Comparison of ENCODE assay signal across 10 cellular contexts in genomic region chr16:3012828-3013420, GRCh38. TPM values are rescaled to one million over a fixed set of nuclear protein-coding genes. Genes with fewer than 3 reads are reported as not detected.
DNase-seq lines count a peak whose midpoint lies in the region; ATAC-seq and TF ChIP-seq lines count a peak whose summit lies in the region.
"Had no signal": no experiment of that assay in that cellular context is flagged by ENCODE, and none has a peak within 500 bp of the region (broad histone marks: within the 10 kb centered on the region; RNA-seq: fewer than 3 reads in every experiment).

CLDN9 (plus strand) TSS chr16:3012923; CDS start chr16:3013363, 440 bp downstream.

- peak within 1 kb of the TSS; percentile 84 for H2BK12ac ChIP-seq in trophoblast cell (ENCODE audit: low read length)

- H4K12ac ChIP-seq in trophoblast cell (ENCODE audit: low read depth, low read length), result no peak within 1 kb of the TSS

- H3K36me3 Mint-ChIP-seq in activated T-cell treated with anti-CD3 and anti-CD28 coated beads, Interleukin-2, amount 50 U/mL, for 24 hours (ENCODE audit: low read depth), result no peaks in the 10 kb centered on the region

- H3K23ac ChIP-seq in trophoblast cell (ENCODE audit: low read length), result no peak within 1 kb of the TSS

- H3K4ac ChIP-seq in trophoblast cell (ENCODE audit: low read depth, low read length), result peak within 1 kb of the TSS; percentile 41

- peak; percentile 58 for DNase-seq in GM23248
- DNase-seq in NCI-H2107 (lab: John Stamatoyannopoulos, UW), result peak; percentile 89
- peak; percentile 38 to 57 for DNase-seq in trophoblast cell
- DNase-seq in activated T-cell treated with anti-CD3 and anti-CD28 coated beads, Interleukin-2, amount 50 U/mL, for 24 hours, result no peak
- DNase-seq in GM20000 (ENCODE audit: low spot score), result no peak
- DNase-seq: activated naive CD8-positive, alpha-beta T cell treated with anti-CD3 and anti-CD28 coated beads, Interleukin-2, amount 50 U/mL, for 24 hours; erythroblast had no signal

- no peak within 1 kb of the TSS for H3K4me3 Mint-ChIP-seq in activated T-cell treated with anti-CD3 and anti-CD28 coated beads, Interleukin-2, amount 50 U/mL, for 24 hours
- H3K4me3 Mint-ChIP-seq: activated naive CD8-positive, alpha-beta T cell treated with anti-CD3 and anti-CD28 coated beads, Interleukin-2, amount 50 U/mL, for 24 hours had no signal

- no peak within 1 kb of the TSS for H3K4me3 ChIP-seq in GM23248
- H3K4me3 ChIP-seq in endocrine pancreas (ENCODE audit: control insufficient read depth, insufficient read depth, low read length), result no peak within 1 kb of the TSS
- H3K4me3 ChIP-seq in trophoblast cell (ENCODE audit: low read depth, low read length), result peak within 1 kb of the TSS; percentile 7

- in situ Hi-C loops in GM23248 (cut with MboI), result no loop called here

- H3K18ac ChIP-seq in trophoblast cell (ENCODE audit: low read length), result peak within 1 kb of the TSS; percentile 52

- H3K9me3 Mint-ChIP-seq in activated T-cell treated with anti-CD3 and anti-CD28 coated beads, Interleukin-2, amount 50 U/mL, for 24 hours, result no peaks in the 10 kb centered on the region
- H3K9me3 Mint-ChIP-seq: activated naive CD8-positive, alpha-beta T cell treated with anti-CD3 and anti-CD28 coated beads, Interleukin-2, amount 50 U/mL, for 24 hours had no signal

- H3K27ac ChIP-seq in GM23248 (no peak within 1 kb of the TSS), trophoblast cell (ENCODE audit: low read depth, low read length) (peak within 1 kb of the TSS; percentile 22)

- peak within 1 kb of the TSS; percentile 64 for H4K91ac ChIP-seq in trophoblast cell (ENCODE audit: low read depth, low read length)

- peak within 1 kb of the TSS; percentile 59 for H2BK120ac ChIP-seq in trophoblast cell (ENCODE audit: insufficient read depth, low read length, poor library complexity)

- H3F3A ChIP-seq in GM23248 (ENCODE audit: insufficient read depth), result no peaks in the 10 kb centered on the region

- H3K14ac ChIP-seq in trophoblast cell (ENCODE audit: low read length), result peak within 1 kb of the TSS; percentile 49

- H2AFZ ChIP-seq in GM23248 (no peak within 1 kb of the TSS), trophoblast cell (ENCODE audit: insufficient read depth, low read length, poor library complexity) (no peak within 1 kb of the TSS)

- 15 to 16% methylated on average over 27 of the region's 27 CpGs for WGBS in GM23248 (ENCODE audit: low coverage in 1 of 2, low lambda C conversion rate in 2 of 2, missing lambda C conversion rate in 2 of 2), 2 experiments
- WGBS in trophoblast cell (ENCODE audit: extremely low coverage, insufficient coverage, insufficient read length), result no CpG with 5 or more reads among the region's 27 CpGs

- no peak within 1 kb of the TSS for H4K8ac ChIP-seq in trophoblast cell (ENCODE audit: low read depth, low read length)

- H3K9me3 ChIP-seq in GM23248 (ENCODE audit: low read depth) (no peaks in the 10 kb centered on the region), endocrine pancreas (ENCODE audit: control insufficient read depth, low read length) (no peaks in the 10 kb centered on the region), trophoblast cell (ENCODE audit: insufficient read depth, low read depth, low read length) (peaks cover 3% of the 10 kb centered on the region)

- no peak for TF ChIP-seq CTCF in GM20000 (IDR thresholded peaks at IDR 0.05; ENCODE audit: extremely low read depth, missing control alignments)

- H3K9me2 ChIP-seq in GM23248 (ENCODE audit: insufficient read depth), result no peaks in the 10 kb centered on the region

- H2AK5ac ChIP-seq in trophoblast cell (ENCODE audit: low read length), result peak within 1 kb of the TSS; percentile 55

- H3K4me1 ChIP-seq in GM23248 (ENCODE audit: insufficient read depth) (peaks cover 6% of the 10 kb centered on the region; the same call in 1 of the 2 replicates), endocrine pancreas (ENCODE audit: control insufficient read depth, insufficient read depth, low read length) (no peaks in the 10 kb centered on the region), trophoblast cell (ENCODE audit: control insufficient read depth in 1 of 2, insufficient read depth in 2 of 2, low read length in 2 of 2) (peaks cover 42 to 65% of the 10 kb centered on the region in 2 experiments)

- ATAC-seq in GM21367 (IDR thresholded peaks at IDR 0.05; ENCODE audit: unreplicated experiment), result no peak
- no peak for ATAC-seq in HG03025 (IDR thresholded peaks at IDR 0.05; ENCODE audit: low FRiP score, unreplicated experiment)
- ATAC-seq: activated naive CD8-positive, alpha-beta T cell treated with anti-CD3 and anti-CD28 coated beads, Interleukin-2, amount 50 U/mL, for 24 hours had no signal

- peaks cover 14% of the 10 kb centered on the region for H3K4me1 Mint-ChIP-seq in activated T-cell treated with anti-CD3 and anti-CD28 coated beads, Interleukin-2, amount 50 U/mL, for 24 hours (ENCODE audit: low read depth)

- no peak within 1 kb of the TSS for H3K27ac Mint-ChIP-seq in activated T-cell treated with anti-CD3 and anti-CD28 coated beads, Interleukin-2, amount 50 U/mL, for 24 hours
- H3K27ac Mint-ChIP-seq: activated naive CD8-positive, alpha-beta T cell treated with anti-CD3 and anti-CD28 coated beads, Interleukin-2, amount 50 U/mL, for 24 hours had no signal

- H3K9ac ChIP-seq in GM23248 (no peak within 1 kb of the TSS), endocrine pancreas (ENCODE audit: control insufficient read depth, insufficient read depth, low read length) (peak within 1 kb of the TSS; percentile 63), trophoblast cell (ENCODE audit: low read length) (no peak within 1 kb of the TSS)

- H3K4me2 ChIP-seq in GM23248 (ENCODE audit: unreplicated experiment) (no peak within 1 kb of the TSS), trophoblast cell (ENCODE audit: low read length) (peak within 1 kb of the TSS; percentile 24)

- H4K20me1 ChIP-seq in GM23248 (ENCODE audit: insufficient read depth), result no peaks in the 10 kb centered on the region

- H3K27me3 Mint-ChIP-seq in activated T-cell treated with anti-CD3 and anti-CD28 coated beads, Interleukin-2, amount 50 U/mL, for 24 hours, result peaks cover 26% of the 10 kb centered on the region

- peaks cover 47% of the 10 kb centered on the region for H3K79me1 ChIP-seq in trophoblast cell (ENCODE audit: low read length)

- H3K36me3 ChIP-seq in GM23248 (ENCODE audit: low read depth) (no peaks in the 10 kb centered on the region), endocrine pancreas (ENCODE audit: control insufficient read depth, insufficient read depth, low read length) (no peaks in the 10 kb centered on the region), trophoblast cell (ENCODE audit: control insufficient read depth in 1 of 2, insufficient read depth in 2 of 2, low read length in 2 of 2) (peaks cover 18 to 23% of the 10 kb centered on the region in 2 experiments)

- H2BK5ac ChIP-seq in trophoblast cell (ENCODE audit: low read depth, low read length, poor library complexity), result no peak within 1 kb of the TSS

- H3K27me3 ChIP-seq in GM23248 (replicated peaks; ENCODE audit: insufficient read depth), result peaks cover 13% of the 10 kb centered on the region; the same call in 1 of the 2 replicates
- H3K27me3 ChIP-seq in endocrine pancreas (ENCODE audit: control insufficient read depth, insufficient read depth, low read length), result no peaks in the 10 kb centered on the region
- no peaks in the 10 kb centered on the region for H3K27me3 ChIP-seq in trophoblast cell (ENCODE audit: insufficient read depth, low read length)

- H3K79me2 ChIP-seq in GM23248 (ENCODE audit: insufficient read depth), result no peaks in the 10 kb centered on the region
- H3K79me2 ChIP-seq in trophoblast cell (ENCODE audit: control insufficient read depth, insufficient read depth, low read length, poor library complexity), result peaks cover 24% of the 10 kb centered on the region

RNA-seq across cellular contexts. Expression of gene CLDN9, which starts in this region (rescaled TPM):
- not detected in 2 replicates for total RNA-seq in GM23248 (2014; rRNA removed; shearing (Covaris generic))
- polyA plus RNA-seq in GM23248 (2016; fragmentation: Nextera tagmentation; extraction: Ambion mirVana), result 0.09 TPM in 1 of 2 replicates, not detected in the other
- polyA plus RNA-seq in trophoblast cell (2013), result 0.40 and 0.62 TPM in 2 replicates

Comparison
In these comparisons a context has a peak if more than half of its experiments do, and no peak if none do; other contexts are left out.
1. Peak in DNase-seq in GM23248; RNA of the gene not detected or under 1 TPM.
2. DNase-seq: peak in NCI-H2107 (single experiment) and trophoblast cell (2 of 2); none in activated T-cell treated with anti-CD3 and anti-CD28 coated beads, Interleukin-2, amount 50 U/mL, for 24 hours (single experiment) and GM20000 (single experiment).